8 cellular contexts compared by ENCODE assay signal in the genomic region with DNA sequence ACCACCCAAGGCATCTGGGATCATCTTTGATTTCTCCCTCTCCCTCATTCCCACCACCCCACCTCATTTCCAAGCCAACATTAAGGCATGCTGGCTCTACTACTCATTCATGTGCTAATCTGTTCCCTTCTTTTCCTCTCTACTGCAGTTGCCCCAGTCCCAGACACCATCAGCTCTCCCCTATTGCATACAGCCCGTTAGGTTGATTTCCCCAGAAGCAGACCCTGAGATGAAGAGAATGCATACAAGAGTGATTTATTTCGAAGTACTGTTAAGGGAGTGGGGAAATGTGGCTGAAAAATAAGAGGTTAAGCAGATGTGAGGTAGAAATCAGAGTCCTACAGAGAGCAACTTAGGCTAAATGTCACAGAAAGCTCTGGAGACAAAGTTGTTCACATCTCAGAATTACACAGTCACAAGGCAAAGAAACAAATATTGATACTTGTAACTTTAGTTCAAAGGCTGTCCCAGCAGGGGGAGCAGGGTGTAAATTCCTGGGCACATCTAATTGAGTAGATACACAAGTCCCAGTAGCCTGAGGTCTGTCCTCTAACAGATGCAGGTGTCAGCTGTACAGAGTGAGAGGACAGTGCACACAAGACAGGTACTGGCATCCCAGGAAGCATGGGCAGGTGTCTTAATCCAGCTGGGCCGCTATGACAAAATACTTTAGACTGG. TPM values are rescaled to one million over a fixed set of nuclear protein-coding genes. Genes with fewer than 3 reads are reported as not detected.
DNase-seq lines count a peak whose midpoint lies in the region; ATAC-seq, FAIRE-seq and TF ChIP-seq lines count a peak whose summit lies in the region.

No MANE protein-coding gene starts in this region.

- intact Hi-C loops in GM12878 (cut with micrococcal nuclease; ENCODE audit: unreplicated experiment), result loop anchor here (1.0 kb wide), 1 partner anchor 641 kb away; no protein-coding TSS in a partner anchor
- intact Hi-C loops in vagina (cut with DNase I), result no loop called here

- DNase-seq in stimulated activated CD4-positive, alpha-beta T cell treated with anti-CD3 and anti-CD28 coated beads, Interleukin-15, amount 100 ng/mL, for 24 hours, result peak; percentile 21
- no peak for DNase-seq in stimulated activated CD4-positive, alpha-beta T cell treated with anti-CD3 and anti-CD28 coated beads, Interleukin-4, amount 100 ng/mL, for 24 hours
- DNase-seq in MV-4-11 (lab: John Stamatoyannopoulos, UW) (peak; percentile 34), GM12878 (ENCODE audit: low read depth, low spot score) (no peak), retinal pigment epithelial cell (ENCODE audit: low read depth) (no peak), T-cell (no peak), vagina (ENCODE audit: extremely low spot score in 2 of 2) (no peak)

- H3K9me3 Mint-ChIP-seq in T-cell, result no peaks in the 10 kb centered on the region

- no peak overlapping the region; the same call in 1 of the 2 replicates for H2AFZ ChIP-seq in GM12878 (ENCODE audit: control insufficient read depth, low read depth, low read length)

- H3K4me2 ChIP-seq in GM12878 (ENCODE audit: control insufficient read depth, insufficient read depth), result no peak overlapping the region

- RAD21 ChIA-PET in GM12878 (lab: Charles Lee; ENCODE audit: unreplicated experiment), result interaction anchor here (1.0 to 1.7 kb wide), 3 partner anchors 64 to 642 kb away, joined by 4 to 7 read pairs (median 6); no protein-coding TSS in a partner anchor

- SMC1A ChIA-PET in GM12878 (lab: Charles Lee; ENCODE audit: uncharacterized antibody, unreplicated experiment), result interaction anchor here (1.0 to 1.6 kb wide), 4 partner anchors 12 to 641 kb away, joined by 3 to 6 read pairs (median 4); no protein-coding TSS in a partner anchor

- H3K27ac ChIP-seq in GM12878 (ENCODE audit: control insufficient read depth, insufficient read depth) (no peak overlapping the region), vagina (no peak overlapping the region), gastroesophageal sphincter (no peak overlapping the region)

- in situ Hi-C loops in GM12878 (cut with MboI), result no loop called here

- TF ChIP-seq RAD21 in GM12878 (IDR thresholded peaks at IDR 0.05; ENCODE audit: insufficient read depth, low read depth, low read length), result peak; percentile 51

- peak; percentile 43 to 57 (median 54) for TF ChIP-seq CTCF in GM12878 (IDR thresholded peaks at IDR 0.05 in 2 of 3, conservative IDR thresholded peaks at IDR 0.05 in 1 of 3; ENCODE audit: control insufficient read depth in 2 of 3, extremely low read depth in 1 of 3, insufficient read depth in 1 of 3, low read depth in 3 of 3, low read length in 3 of 3)
- peak; percentile 69 for TF ChIP-seq CTCF in retinal pigment epithelial cell (conservative IDR thresholded peaks at IDR 0.05; ENCODE audit: low read depth, low read length)
- no peak for TF ChIP-seq CTCF in vagina (IDR thresholded peaks at IDR 0.05)
- no peak for TF ChIP-seq CTCF in gastroesophageal sphincter (IDR thresholded peaks at IDR 0.05)

- no peak for TF ChIP-seq EP300 in GM12878 (IDR thresholded peaks at IDR 0.05; ENCODE audit: borderline replicate concordance in 1 of 2, control insufficient read depth in 1 of 2, low read depth in 2 of 2, low read length in 2 of 2)
- TF ChIP-seq EP300 in gastroesophageal sphincter (IDR thresholded peaks at IDR 0.05), result no peak

- CTCF ChIA-PET in GM12878 (lab: Yijun Ruan, JAX) (interaction anchor here (0.7 to 2.0 kb wide), 2 partner anchors 641 to 785 kb away, joined by 3 to 8 read pairs; no protein-coding TSS in a partner anchor), T-cell (lab: Charles Lee) (no interaction called here)

- H3K27me3 Mint-ChIP-seq in T-cell, result peaks cover 10 to 14% of the 10 kb centered on the region in 2 donors

- no peaks in the 10 kb centered on the region for H3K79me2 ChIP-seq in GM12878 (ENCODE audit: control insufficient read depth, insufficient read depth, low read length)

- no peaks in the 10 kb centered on the region for H4K20me1 ChIP-seq in GM12878 (ENCODE audit: control insufficient read depth, insufficient read depth)

- H3K4me1 ChIP-seq in GM12878 (ENCODE audit: control insufficient read depth, insufficient read depth, low read length) (no peaks in the 10 kb centered on the region), vagina (no peaks in the 10 kb centered on the region), gastroesophageal sphincter (no peaks in the 10 kb centered on the region)

- WGBS in GM12878 (ENCODE audit: insufficient coverage, insufficient replicate concordance, low lambda C conversion rate, missing lambda C conversion rate), result 31% methylated on average over 3 of the region's 3 CpGs
- 70% methylated on average over 3 of the region's 3 CpGs; no CpG with 5 or more reads in 1 of the 2 donors for WGBS in gastroesophageal sphincter (ENCODE audit: low coverage in 1 of 2), 2 donors

- H3K4me1 Mint-ChIP-seq in T-cell, result no peaks in the 10 kb centered on the region

- peak; percentile 76 for FAIRE-seq in GM12878 (lab: Jason Lieb, UNC)

- H3K36me3 Mint-ChIP-seq in T-cell, result no peaks in the 10 kb centered on the region

- H3K36me3 ChIP-seq in GM12878 (ENCODE audit: control insufficient read depth in 2 of 2, insufficient read depth in 2 of 2, low read length in 1 of 2), result no peaks in the 10 kb centered on the region
- H3K36me3 ChIP-seq in vagina, result no peaks in the 10 kb centered on the region
- H3K36me3 ChIP-seq in gastroesophageal sphincter, result no peaks in the 10 kb centered on the region

- H3K27ac Mint-ChIP-seq in T-cell, result no peak overlapping the region

- H3K27me3 ChIP-seq in GM12878 (replicated peaks in 1 of 2; ENCODE audit: control insufficient read depth in 2 of 2, insufficient read depth in 2 of 2, low read length in 1 of 2) (no peaks in the 10 kb centered on the region), vagina (no peaks in the 10 kb centered on the region), gastroesophageal sphincter (peaks cover 3% of the 10 kb centered on the region)

- POLR2A ChIA-PET in GM12878 (lab: Charles Lee), result no interaction called here
- POLR2A ChIA-PET in T-cell (lab: Charles Lee), result no interaction called here

- H3K4me3 ChIP-seq in GM12878 (no peak overlapping the region), retinal pigment epithelial cell (ENCODE audit: low read length) (no peak overlapping the region), vagina (no peak overlapping the region), gastroesophageal sphincter (no peak overlapping the region)

- no peaks in the 10 kb centered on the region for H3K9me3 ChIP-seq in GM12878 (replicated peaks; ENCODE audit: control insufficient read depth, insufficient read depth, low read length)
- H3K9me3 ChIP-seq in vagina, result no peaks in the 10 kb centered on the region
- no peaks in the 10 kb centered on the region for H3K9me3 ChIP-seq in gastroesophageal sphincter

- ATAC-seq in GM12878 (peak; percentile 86), T-cell (replicated peaks in 1 of 4) (no peak), gastroesophageal sphincter (no peak)

- BruUV-seq in GM12878 (replicated peaks; lab: Mats Ljungman, UMichigan), result no TSS peak

- no peak overlapping the region for H3K4me3 Mint-ChIP-seq in T-cell

- TF ChIP-seq POLR2A in GM12878 (IDR thresholded peaks at IDR 0.05; ENCODE audit: low read depth, low read length) (no peak), vagina (IDR thresholded peaks at IDR 0.05) (no peak), gastroesophageal sphincter (IDR thresholded peaks at IDR 0.05) (no peak)

- H3K9ac ChIP-seq in GM12878 (ENCODE audit: control insufficient read depth, insufficient read depth, low read length), result no peak overlapping the region

RNA-seq across cellular contexts. Expression of gene AKR1D1, which starts 20.9 kb away (rescaled TPM):
- not detected in 2 replicates for total RNA-seq in GM12878 (2013; cell fraction: nucleolus; rRNA removed)
- total RNA-seq in GM12878 (2014; rRNA removed) (not detected in 2 replicates), GM12878 (2014; rRNA removed; fragmentation: Illumina TruSeq; extraction: Trizol) (not detected in 2 replicates), GM12878 (2021) (not detected in 2 replicates), T-cell (under 1 TPM in 1 of 5 donors, not detected in 4; 0.20 TPM), vagina (not detected), gastroesophageal sphincter (not detected)
- polyA plus RNA-seq in GM12878 (2011; ENCODE audit: low read depth), result not detected
- polyA plus RNA-seq in GM12878 (2011; rRNA removed) (not detected in 2 replicates), GM12878 (2014; fragmentation: Illumina TruSeq; extraction: Trizol) (not detected in 2 replicates), GM12878 (2014; fragmentation: Nextera tagmentation; extraction: Ambion mirVana) (under 1 TPM in 1 of 2 experiments, not detected in 1; 0.34 TPM), GM12878 (2014; rRNA removed) (0.13 TPM in 1 of 2 replicates, not detected in the other), GM12878 (2016; fragmentation: Nextera tagmentation; extraction: Ambion mirVana) (under 1 TPM in 1 of 2 experiments, not detected in 1; 0.09 TPM)
- not detected in 2 replicates for polyA plus RNA-seq in GM12878 (2011; cell fraction: cytosol; rRNA removed)
- not detected in 2 replicates for polyA plus RNA-seq in GM12878 (2011; cell fraction: nucleus; rRNA removed)
- polyA plus RNA-seq in GM12878 (2012), result not detected in 2 replicates
- polyA minus RNA-seq in GM12878 (2011; rRNA and poly(A)+ RNA removed), result not detected in 2 replicates
- polyA minus RNA-seq in GM12878 (2011; cell fraction: cytosol; rRNA and poly(A)+ RNA removed), result not detected in 2 replicates
- not detected in 2 replicates for polyA minus RNA-seq in GM12878 (2011; cell fraction: nucleus; rRNA and poly(A)+ RNA removed)

Comparison
In these comparisons a context has a peak if more than half of its experiments do, and no peak if none do; other contexts are left out.
1. DNase-seq: peak in stimulated activated CD4-positive, alpha-beta T cell treated with anti-CD3 and anti-CD28 coated beads, Interleukin-15, amount 100 ng/mL, for 24 hours (single experiment) and MV-4-11 (single experiment); none in stimulated activated CD4-positive, alpha-beta T cell treated with anti-CD3 and anti-CD28 coated beads, Interleukin-4, amount 100 ng/mL, for 24 hours (single experiment), GM12878 (single experiment), retinal pigment epithelial cell (single experiment), T-cell (0 of 34) and vagina (0 of 2).
2. CTCF ChIP-seq: peak in GM12878 (3 of 3) and retinal pigment epithelial cell (single experiment); none in vagina (0 of 3) and gastroesophageal sphincter (0 of 4).